In the genomic region with DNA sequence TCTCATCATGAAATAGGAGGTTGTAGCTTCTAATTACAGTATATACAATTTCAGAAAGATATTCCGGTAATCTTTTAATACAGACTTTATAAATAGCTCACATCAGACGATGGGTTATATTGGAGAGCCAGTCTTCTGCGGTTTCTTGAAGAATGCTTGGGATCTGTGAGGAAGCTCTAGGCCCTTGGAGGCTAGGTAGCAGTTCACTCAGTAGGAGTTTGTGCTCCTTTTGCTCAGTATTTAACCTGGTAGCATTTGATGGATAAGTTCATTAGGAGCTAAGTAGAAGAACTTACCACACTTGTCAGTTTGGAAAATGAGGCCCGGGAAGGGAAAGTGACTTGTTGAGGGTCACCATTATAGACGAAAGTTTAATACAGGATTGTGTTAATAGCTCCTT, we compare ENCODE assay signal across 10 cellular contexts. TPM values are rescaled to one million over a fixed set of nuclear protein-coding genes. Genes with fewer than 3 reads are reported as not detected.
A peak's percentile ranks its signal among the peaks of the same experiment; 100 is the strongest.
DNase-seq lines count a peak whose midpoint lies in the region; ATAC-seq, FAIRE-seq and TF ChIP-seq lines count a peak whose summit lies in the region.
"Had no signal": no experiment of that assay in that cellular context is flagged by ENCODE, and none has a peak within 500 bp of the region (broad histone marks: within the 10 kb centered on the region; RNA-seq: fewer than 3 reads in every experiment).

No MANE protein-coding gene starts in this region.

- H3K9me3 ChIP-seq in K562 (replicated peaks; ENCODE audit: control insufficient read depth, insufficient read depth, low read depth, low read length) (no peaks in the 10 kb centered on the region), HepG2 (ENCODE audit: low read length) (no peaks in the 10 kb centered on the region), tibial nerve (no peaks in the 10 kb centered on the region)

- WGBS in K562 (ENCODE audit: insufficient coverage, low coverage, missing lambda C conversion rate): 44% methylated on average over 5 of the region's 5 CpGs
- 2% methylated on average over 5 of the region's 5 CpGs for WGBS in HepG2 (ENCODE audit: low lambda C conversion rate)
- WGBS in tibial nerve, 2 donors: 56 to 62% methylated on average over 5 of the region's 5 CpGs

- TF ChIP-seq CTCF in K562 (IDR thresholded peaks at IDR 0.05 in 2 of 3, conservative IDR thresholded peaks at IDR 0.05 in 1 of 3; ENCODE audit: insufficient read depth in 2 of 3, low read depth in 1 of 3, low read length in 3 of 3) (no peak), HepG2 (CRISPR knock-in tag; IDR thresholded peaks at IDR 0.05) (no peak), tibial nerve (IDR thresholded peaks at IDR 0.05) (no peak)

- no peak for TF ChIP-seq RAD21 in K562 (CRISPR knock-in tag; conservative IDR thresholded peaks at IDR 0.05 in 1 of 2, IDR thresholded peaks at IDR 0.05 in 1 of 2)
- TF ChIP-seq RAD21 in HepG2 (CRISPR knock-in tag; IDR thresholded peaks at IDR 0.05): no peak

- H3K36me3 Mint-ChIP-seq in activated T-cell treated with anti-CD3 and anti-CD28 coated beads, Interleukin-2, amount 50 U/mL, for 24 hours (ENCODE audit: low read depth): peaks cover 8% of the 10 kb centered on the region

- H3K4me1 Mint-ChIP-seq in activated T-cell treated with anti-CD3 and anti-CD28 coated beads, Interleukin-2, amount 50 U/mL, for 24 hours (ENCODE audit: low read depth): peaks cover 54% of the 10 kb centered on the region

- no peaks in the 10 kb centered on the region for H3K9me3 Mint-ChIP-seq in activated T-cell treated with anti-CD3 and anti-CD28 coated beads, Interleukin-2, amount 50 U/mL, for 24 hours

- H3K27me3 ChIP-seq in K562 (ENCODE audit: control insufficient read depth in 2 of 2, insufficient read depth in 2 of 2, low read length in 2 of 2): no peaks in the 10 kb centered on the region
- no peaks in the 10 kb centered on the region; a peak in 1 of 5 replicates for H3K27me3 ChIP-seq in HepG2 (ENCODE audit: control insufficient read depth in 1 of 2, insufficient read depth in 2 of 2, low read length in 2 of 2)
- no peaks in the 10 kb centered on the region for H3K27me3 ChIP-seq in tibial nerve

- BruUV-seq in K562 (replicated peaks; lab: Mats Ljungman, UMichigan) (no TSS peak), HepG2 (replicated peaks; lab: Mats Ljungman, UMichigan) (no TSS peak)

- DNase-seq in activated T-cell treated with anti-CD3 and anti-CD28 coated beads, Interleukin-2, amount 50 U/mL, for 24 hours: no peak
- DNase-seq in activated T-cell treated with anti-CD3 and anti-CD28 coated beads, Interleukin-2, amount 50 U/mL, for 48 hours: no peak
- DNase-seq in K562 (ENCODE audit: extremely low read depth in 1 of 4, low spot score in 3 of 4) (no peak), HepG2 (ENCODE audit: low spot score) (no peak), tibial nerve (ENCODE audit: low spot score in 2 of 2) (no peak), left colon (no peak)
- DNase-seq: activated naive CD4-positive, alpha-beta T cell; SHP77 had no signal

- 0 out of 2 replicates have a peak, but pooled peaks cover 4% of the 10 kb centered on the region for H4K20me1 ChIP-seq in K562 (replicated peaks; ENCODE audit: control insufficient read depth, insufficient read depth, low read length)
- H4K20me1 ChIP-seq in HepG2 (ENCODE audit: insufficient read depth, low read length): peaks cover 40% of the 10 kb centered on the region

- intact Hi-C loops in K562 (cut with micrococcal nuclease): no loop called here
- intact Hi-C loops in HepG2 (cut with micrococcal nuclease; ENCODE audit: unreplicated experiment): loop anchor here (5.0 kb wide), 2 partner anchors 40 to 235 kb away; no protein-coding TSS in a partner anchor
- intact Hi-C loops in left colon (cut with DNase I, micrococcal nuclease): loop anchor here in 1 of 2 donors (5.0 kb wide), 1 partner anchor 80 kb away; no protein-coding TSS in a partner anchor

- H3K36me3 ChIP-seq in K562 (ENCODE audit: control insufficient read depth, insufficient read depth, low read length) (peaks cover 21% of the 10 kb centered on the region; the same call in 1 of the 3 replicates), HepG2 (replicated peaks in 1 of 2; ENCODE audit: control insufficient read depth in 1 of 2, insufficient read depth in 2 of 2, low read length in 2 of 2) (peaks cover 2 to 18% of the 10 kb centered on the region in 2 experiments; a peak in 2 of 5 replicates), tibial nerve (peaks cover 0 to 4% (median 0%) of the 10 kb centered on the region in 3 donors)

- H3K79me2 ChIP-seq in K562 (ENCODE audit: control insufficient read depth, insufficient read depth, low read length) (peaks cover 80% of the 10 kb centered on the region), HepG2 (ENCODE audit: insufficient read depth, low read length) (peaks cover 92% of the 10 kb centered on the region)

- H3K4me2 ChIP-seq in K562 (ENCODE audit: insufficient read depth, low read length): peak overlapping the region; percentile 5; the same call in 1 of the 2 replicates
- peak overlapping the region; percentile 97 for H3K4me2 ChIP-seq in HepG2 (ENCODE audit: low read depth, low read length)

- H3K27me3 Mint-ChIP-seq in activated T-cell treated with anti-CD3 and anti-CD28 coated beads, Interleukin-2, amount 50 U/mL, for 24 hours: no peaks in the 10 kb centered on the region

- H2AFZ ChIP-seq in K562 (ENCODE audit: low read depth, low read length): no peak overlapping the region
- H2AFZ ChIP-seq in HepG2 (ENCODE audit: low read length): no peak overlapping the region

- TF ChIP-seq POLR2A in K562 (conservative IDR thresholded peaks at IDR 0.05): no peak
- TF ChIP-seq POLR2A in HepG2 (IDR thresholded peaks at IDR 0.05; ENCODE audit: insufficient read depth in 1 of 2, low read depth in 2 of 2, low read length in 2 of 2): peak in 1 of 2 experiments; percentile 38; a peak in 2 of 4 replicates
- TF ChIP-seq POLR2A in tibial nerve (IDR thresholded peaks at IDR 0.05): no peak

- peaks cover 20 to 35% of the 10 kb centered on the region in 2 experiments for H3K4me1 ChIP-seq in K562 (replicated peaks in 1 of 2; ENCODE audit: control insufficient read depth in 2 of 2, insufficient read depth in 2 of 2, low read length in 2 of 2)
- peaks cover 55% of the 10 kb centered on the region for H3K4me1 ChIP-seq in HepG2 (ENCODE audit: insufficient read depth, low read length)
- H3K4me1 ChIP-seq in tibial nerve: peaks cover 0 to 67% (median 11%) of the 10 kb centered on the region in 4 donors

- H3K27ac ChIP-seq in K562 (ENCODE audit: extremely low read depth, low read depth, low read length) (no peak overlapping the region), HepG2 (ENCODE audit: extremely low read length, insufficient read depth, low read length) (peak overlapping the region; percentile 99), tibial nerve (peak overlapping the region; percentile 96 to 100 (median 98))

- H3K4me3 ChIP-seq in K562 (peak overlapping the region; percentile 81; the same call in 1 of the 2 replicates), HepG2 (replicated peaks in 1 of 3; ENCODE audit: insufficient read depth in 1 of 3, low read depth in 2 of 3, low read length in 3 of 3) (peak overlapping the region; percentile 93 to 99 (median 95)), tibial nerve (peak overlapping the region in 2 of 4 donors; percentile 98)

- H3K27ac Mint-ChIP-seq in activated T-cell treated with anti-CD3 and anti-CD28 coated beads, Interleukin-2, amount 50 U/mL, for 24 hours: no peak overlapping the region

- H3K9me1 ChIP-seq in K562 (ENCODE audit: control insufficient read depth, insufficient read depth, low read length): peaks cover 3% of the 10 kb centered on the region

- in situ Hi-C loops in K562 (cut with MboI): no loop called here
- in situ Hi-C loops in HepG2 (cut with HindIII; ENCODE audit: extremely low pct_ligation_motif_present, low pct_unique_long_range_greater_than_20kb): no loop called here

- peak overlapping the region; percentile 73 for H3K4me3 Mint-ChIP-seq in activated T-cell treated with anti-CD3 and anti-CD28 coated beads, Interleukin-2, amount 50 U/mL, for 24 hours

- H3K9ac ChIP-seq in K562 (ENCODE audit: insufficient read depth in 1 of 2, low read depth in 2 of 2, low read length in 2 of 2) (peak overlapping the region in 1 of 2 experiments; percentile 90; a peak in 1 of 4 replicates), HepG2 (ENCODE audit: insufficient read depth, low read depth, low read length) (peak overlapping the region; percentile 100)

- TF ChIP-seq EP300 in K562 (IDR thresholded peaks at IDR 0.05; ENCODE audit: low read length): no peak
- no peak for TF ChIP-seq EP300 in HepG2 (IDR thresholded peaks at IDR 0.05; ENCODE audit: low read depth in 2 of 2, low read length in 2 of 2)
- TF ChIP-seq EP300 in HepG2 (CRISPR knock-in tag; IDR thresholded peaks at IDR 0.05; ENCODE audit: borderline replicate concordance): no peak
- TF ChIP-seq EP300 in tibial nerve (IDR thresholded peaks at IDR 0.05): no peak

- no peak for ATAC-seq in K562
- no peak for ATAC-seq in HepG2
- ATAC-seq in left colon: no peak
- no peak for ATAC-seq in HG03139 (IDR thresholded peaks at IDR 0.05; ENCODE audit: unreplicated experiment)
- ATAC-seq in HG03196 (IDR thresholded peaks at IDR 0.05; ENCODE audit: unreplicated experiment): no peak

- POLR2A ChIA-PET in K562 (lab: Yijun Ruan, JAX) (interaction anchor here (0.7 to 5.3 kb wide), 16 partner anchors 9 to 1228 kb away, joined by 3 to 54 read pairs (median 4); no protein-coding TSS in a partner anchor), HepG2 (lab: Yijun Ruan, JAX) (interaction anchor here (0.7 to 4.7 kb wide), 21 partner anchors 11 to 232 kb away, joined by 3 to 66 read pairs (median 4); partner anchors contain the start of genes PLD1 and TMEM212)

- CTCF ChIA-PET in K562 (lab: Yijun Ruan, JAX; ENCODE audit: low intra/inter-chr PET ratio): no interaction called here
- CTCF ChIA-PET in HepG2 (lab: Yijun Ruan, JAX; ENCODE audit: low intra/inter-chr PET ratio, low total read pairs): no interaction called here

- FAIRE-seq in K562 (lab: Jason Lieb, UNC) (no peak), HepG2 (lab: Jason Lieb, UNC) (no peak)

RNA-seq across cellular contexts. Expression of gene FNDC3B, which starts 2.8 kb away (rescaled TPM):
- 142 and 253 TPM in 2 replicates for total RNA-seq in K562 (2011; cell fraction: chromatin; rRNA removed; ENCODE audit: low replicate concordance)
- total RNA-seq in K562 (2011; cell fraction: nucleolus; rRNA removed): 37.0 and 58.0 TPM in 2 replicates
- 132 and 200 TPM in 2 replicates for total RNA-seq in K562 (2011; cell fraction: nucleoplasm; rRNA removed)
- 19.1 and 20.2 TPM in 2 replicates for total RNA-seq in K562 (2014; rRNA removed)
- total RNA-seq in K562 (2014; rRNA removed; fragmentation: Illumina TruSeq; extraction: Trizol): 23.8 and 29.5 TPM in 2 replicates
- total RNA-seq in K562 (2015; rRNA removed; fragmentation: Illumina TruSeq; extraction: Trizol): 25.6 and 26.1 TPM in 2 replicates
- 29.5 and 35.8 TPM in 2 replicates for total RNA-seq in K562 (2021)
- polyA plus RNA-seq in K562 (2011; rRNA removed): 10.9 and 12.1 TPM in 2 replicates
- polyA plus RNA-seq in K562 (2011; cell fraction: cytosol; rRNA removed): 7.1 and 12.2 TPM in 2 replicates
- polyA plus RNA-seq in K562 (2011; cell fraction: nucleus; rRNA removed): 46.5 and 50.1 TPM in 2 replicates
- polyA plus RNA-seq in K562 (2012): 14.7 and 30.8 TPM in 2 replicates
- polyA plus RNA-seq in K562 (2014; fragmentation: Illumina TruSeq; extraction: Trizol): 14.0 and 16.2 TPM in 2 replicates
- 10 to 100 TPM in 1 of 2 experiments, 1 to 10 TPM in 1; 7.0 to 10.5 TPM for polyA plus RNA-seq in K562 (2014; fragmentation: Nextera tagmentation; extraction: Ambion mirVana)
- 9.2 and 9.8 TPM in 2 replicates for polyA plus RNA-seq in K562 (2014; rRNA removed)
- 46.1 and 71.6 TPM in 2 replicates for polyA minus RNA-seq in K562 (2011; rRNA and poly(A)+ RNA removed)
- 11.2 and 13.2 TPM in 2 replicates for polyA minus RNA-seq in K562 (2011; cell fraction: cytosol; rRNA and poly(A)+ RNA removed)
- 59.6 and 111 TPM in 2 replicates for polyA minus RNA-seq in K562 (2011; cell fraction: nucleus; rRNA and poly(A)+ RNA removed)
- 103 and 110 TPM in 2 replicates for total RNA-seq in HepG2 (2016; rRNA removed; fragmentation: Illumina TruSeq; extraction: Trizol)
- total RNA-seq in HepG2 (2016; cell fraction: cytosol; rRNA removed; fragmentation: Illumina TruSeq; extraction: Trizol; ENCODE audit: low read depth): 133 and 147 TPM in 2 replicates
- total RNA-seq in HepG2 (2016; cell fraction: insoluble cytoplasmic fraction; rRNA removed; fragmentation: Illumina TruSeq; extraction: Trizol): 93.9 TPM in 2 replicates
- 73.4 and 76.7 TPM in 2 replicates for total RNA-seq in HepG2 (2016; cell fraction: membrane; rRNA removed; fragmentation: Illumina TruSeq; extraction: Trizol)
- 222 and 239 TPM in 2 replicates for total RNA-seq in HepG2 (2016; cell fraction: nucleus; rRNA removed; fragmentation: Illumina TruSeq; extraction: Trizol)
- 74.8 and 82.8 TPM in 2 replicates for polyA plus RNA-seq in HepG2 (2011; rRNA removed)
- 26.6 and 44.0 TPM in 2 replicates for polyA plus RNA-seq in HepG2 (2011; cell fraction: cytosol; rRNA removed)
- 159 and 177 TPM in 2 replicates for polyA plus RNA-seq in HepG2 (2011; cell fraction: nucleus; rRNA removed)
- 100 and 116 TPM in 2 replicates for polyA plus RNA-seq in HepG2 (2012)
- polyA plus RNA-seq in HepG2 (2016; cell fraction: cytosol; fragmentation: Illumina TruSeq; extraction: Trizol; ENCODE audit: low read depth): 18.9 and 23.3 TPM in 2 replicates
- 71.0 and 74.2 TPM in 2 replicates for polyA plus RNA-seq in HepG2 (2016; cell fraction: insoluble cytoplasmic fraction; fragmentation: Illumina TruSeq; extraction: Trizol; ENCODE audit: low read depth)
- 23.8 and 25.2 TPM in 2 replicates for polyA plus RNA-seq in HepG2 (2016; cell fraction: membrane; fragmentation: Illumina TruSeq; extraction: Trizol; ENCODE audit: low read depth)
- polyA plus RNA-seq in HepG2 (2016; cell fraction: nucleus; fragmentation: Illumina TruSeq; extraction: Trizol; ENCODE audit: insufficient read depth, low read depth): 67.2 and 72.5 TPM in 2 replicates
- 83.1 and 705 TPM in 2 replicates for polyA minus RNA-seq in HepG2 (2011; rRNA and poly(A)+ RNA removed; ENCODE audit: low replicate concordance)
- 129 and 146 TPM in 2 replicates for polyA minus RNA-seq in HepG2 (2011; cell fraction: cytosol; rRNA and poly(A)+ RNA removed)
- 1,231 and 1,245 TPM in 2 replicates for polyA minus RNA-seq in HepG2 (2011; cell fraction: nucleus; rRNA and poly(A)+ RNA removed)
- 100 to 1,000 TPM in 2 of 4 donors, 10 to 100 TPM in 2; 87.5 to 106 (median 95.7) TPM for total RNA-seq in tibial nerve
- 100 to 1,000 TPM; 100 to 113 TPM for total RNA-seq in left colon
